ENCODE assay signal across 18 cellular contexts in genomic region chr1:1367238-1367796, GRCh38. TPM values are rescaled to one million over a fixed set of nuclear protein-coding genes. Genes with fewer than 3 reads are reported as not detected.
DNase-seq lines count a peak whose midpoint lies in the region; ATAC-seq, FAIRE-seq and TF ChIP-seq lines count a peak whose summit lies in the region.
"Had no signal": no experiment of that assay in that cellular context is flagged by ENCODE, and none has a peak within 500 bp of the region (broad histone marks: within the 10 kb centered on the region; RNA-seq: fewer than 3 reads in every experiment).

No MANE protein-coding gene starts in this region.

- WGBS in IMR-90 (ENCODE audit: extremely low coverage in 2 of 2, insufficient read length in 1 of 2), 2 experiments, result 90 to 100% methylated on average over 5 to 6 of the region's 7 CpGs
- WGBS in K562 (ENCODE audit: insufficient coverage, low coverage, missing lambda C conversion rate), result 70% methylated on average over 5 of the region's 7 CpGs
- WGBS in mesenchymal stem cell, result 94% methylated on average over 7 of the region's 7 CpGs
- 95% methylated on average over 7 of the region's 7 CpGs for WGBS in esophagus muscularis mucosa

- H4K91ac ChIP-seq in IMR-90 (ENCODE audit: insufficient read depth, low read depth, low read length) (no peak overlapping the region), mesenchymal stem cell (ENCODE audit: low read length) (no peak overlapping the region)

- H3K9me1 ChIP-seq in IMR-90 (ENCODE audit: insufficient read depth, low read length) (0 out of 2 replicates have a peak, but pooled peaks cover 3% of the 10 kb centered on the region), K562 (ENCODE audit: control insufficient read depth, insufficient read depth, low read length) (peaks cover 6% of the 10 kb centered on the region)

- peaks cover 5% of the 10 kb centered on the region; the same call in 1 of the 3 replicates for H3K79me2 ChIP-seq in K562 (ENCODE audit: control insufficient read depth, insufficient read depth, low read length)

- no peaks in the 10 kb centered on the region for H3K9me3 ChIP-seq in IMR-90 (ENCODE audit: control insufficient read depth, insufficient read depth, low read length)
- peaks cover 10% of the 10 kb centered on the region for H3K9me3 ChIP-seq in K562 (replicated peaks; ENCODE audit: control insufficient read depth, insufficient read depth, low read depth, low read length)
- no peaks in the 10 kb centered on the region for H3K9me3 ChIP-seq in mesenchymal stem cell (ENCODE audit: control insufficient read depth, low read length)
- H3K9me3 ChIP-seq in esophagus muscularis mucosa, result no peaks in the 10 kb centered on the region
- no peaks in the 10 kb centered on the region for H3K9me3 ChIP-seq in upper lobe of right lung
- H3K9me3 ChIP-seq in BE2C, result no peaks in the 10 kb centered on the region
- H3K9me3 ChIP-seq: Caco-2 had no signal

- TF ChIP-seq EP300 in K562 (IDR thresholded peaks at IDR 0.05; ENCODE audit: low read length) (no peak), esophagus muscularis mucosa (IDR thresholded peaks at IDR 0.05) (no peak)

- ATAC-seq in IMR-90 (ENCODE audit: low read depth) (no peak), K562 (no peak), HG02885 (IDR thresholded peaks at IDR 0.05; ENCODE audit: poor library complexity, unreplicated experiment) (no peak), upper lobe of right lung (no peak)
- ATAC-seq: HepG2 had no signal

- intact Hi-C loops in IMR-90 (cut with micrococcal nuclease) (no loop called here), K562 (cut with micrococcal nuclease) (no loop called here), esophagus muscularis mucosa (cut with DNase I) (no loop called here), upper lobe of right lung (cut with DNase I) (no loop called here)

- no peak for FAIRE-seq in K562 (lab: Jason Lieb, UNC)
- FAIRE-seq: D721Med, G401.6, H54, HepG2 had no signal

- H3K56ac ChIP-seq in IMR-90 (ENCODE audit: extremely low read depth, insufficient read depth, low read length), result no peak overlapping the region

- no peak overlapping the region for H3K18ac ChIP-seq in IMR-90 (ENCODE audit: low read depth, low read length)
- H3K18ac ChIP-seq in mesenchymal stem cell (ENCODE audit: low read depth in 1 of 2, low read length in 2 of 2), result no peak overlapping the region

- POLR2A ChIA-PET in IMR-90 (lab: Charles Lee; ENCODE audit: unreplicated experiment) (no interaction called here), K562 (lab: Yijun Ruan, JAX) (no interaction called here)

- no peak overlapping the region for H4K8ac ChIP-seq in IMR-90 (ENCODE audit: low read depth in 2 of 2, low read length in 2 of 2)
- H4K8ac ChIP-seq in mesenchymal stem cell (ENCODE audit: low read length), result no peak overlapping the region

- in situ Hi-C loops in IMR-90 (cut with MboI; ENCODE audit: low sequenced_read_pairs) (no loop called here), K562 (cut with MboI) (loop anchor here (10.0 kb wide), 1 partner anchor 547 kb away; the partner anchor contains the start of genes CALML6 and TMEM52)

- no peak overlapping the region for H4K5ac ChIP-seq in IMR-90 (ENCODE audit: low read depth, low read length)

- peaks cover 2% of the 10 kb centered on the region for H3K36me3 ChIP-seq in IMR-90 (ENCODE audit: control insufficient read depth, insufficient read depth, low read length)
- H3K36me3 ChIP-seq in K562 (ENCODE audit: control insufficient read depth, insufficient read depth, low read length), result peaks cover 10% of the 10 kb centered on the region
- peaks cover 0 to 16% of the 10 kb centered on the region in 2 experiments for H3K36me3 ChIP-seq in mesenchymal stem cell (ENCODE audit: control insufficient read depth in 1 of 2, insufficient read depth in 2 of 2, low read depth in 1 of 2, low read length in 2 of 2)
- peaks cover 0 to 4% (median under 1%) of the 10 kb centered on the region in 4 donors for H3K36me3 ChIP-seq in esophagus muscularis mucosa
- H3K36me3 ChIP-seq in upper lobe of right lung, result no peaks in the 10 kb centered on the region
- H3K36me3 ChIP-seq in BE2C, result peaks cover 11% of the 10 kb centered on the region

- BruUV-seq in IMR-90 (replicated peaks; lab: Mats Ljungman, UMichigan) (no TSS peak), K562 (replicated peaks; lab: Mats Ljungman, UMichigan) (no TSS peak)

- H2BK15ac ChIP-seq in IMR-90 (ENCODE audit: low read depth, low read length), result 0 out of 3 replicates have a peak overlapping the region, but pooled peaks have one; percentile 28
- H2BK15ac ChIP-seq in mesenchymal stem cell (ENCODE audit: low read depth, poor library complexity, severe bottlenecking), result no peak overlapping the region

- H3K23ac ChIP-seq in IMR-90 (ENCODE audit: low read depth, low read length) (no peak overlapping the region), mesenchymal stem cell (ENCODE audit: low read length in 2 of 2) (no peak overlapping the region)

- H2AFZ ChIP-seq in IMR-90 (replicated peaks; ENCODE audit: low read length, poor library complexity) (peak overlapping the region; percentile 43), K562 (ENCODE audit: low read depth, low read length) (no peak overlapping the region), mesenchymal stem cell (ENCODE audit: low read depth, low read length) (no peak overlapping the region)
- H2AFZ ChIP-seq: GM23248 had no signal

- dilution Hi-C loops in IMR-90 (cut with HindIII; ENCODE audit: low sequenced_read_pairs, unreplicated experiment), result no loop called here

- H2AK9ac ChIP-seq in IMR-90 (replicated peaks; ENCODE audit: low read depth, low read length, poor library complexity), result no peak overlapping the region

- H3K4me2 ChIP-seq in IMR-90 (ENCODE audit: low read depth, low read length), result no peak overlapping the region
- no peak overlapping the region for H3K4me2 ChIP-seq in K562 (ENCODE audit: insufficient read depth, low read length)
- H3K4me2 ChIP-seq in mesenchymal stem cell (ENCODE audit: low read length, poor library complexity, severe bottlenecking), result no peak overlapping the region

- no peak overlapping the region for H3K14ac ChIP-seq in IMR-90 (replicated peaks; ENCODE audit: low read depth, low read length)
- H3K14ac ChIP-seq in mesenchymal stem cell (ENCODE audit: low read length in 2 of 2), result no peak overlapping the region

- TF ChIP-seq RAD21 in IMR-90 (IDR thresholded peaks at IDR 0.05; ENCODE audit: low read length) (no peak), K562 (CRISPR knock-in tag; conservative IDR thresholded peaks at IDR 0.05 in 1 of 2, IDR thresholded peaks at IDR 0.05 in 1 of 2) (no peak)

- H3K79me1 ChIP-seq in IMR-90 (ENCODE audit: low read depth in 1 of 2, low read length in 2 of 2) (peaks cover 0 to 26% of the 10 kb centered on the region in 2 experiments; a peak in 2 of 4 replicates), mesenchymal stem cell (replicated peaks; ENCODE audit: low read length, poor library complexity, severe bottlenecking) (peaks cover 3% of the 10 kb centered on the region)

- H3K9ac ChIP-seq in IMR-90 (ENCODE audit: low read depth, low read length) (no peak overlapping the region), K562 (ENCODE audit: insufficient read depth in 1 of 2, low read depth in 2 of 2, low read length in 2 of 2) (no peak overlapping the region), mesenchymal stem cell (ENCODE audit: low read length) (no peak overlapping the region)
- H3K9ac ChIP-seq: GM23248 had no signal

- CTCF ChIA-PET in IMR-90 (lab: Yijun Ruan, JAX), result no interaction called here
- CTCF ChIA-PET in K562 (lab: Yijun Ruan, JAX; ENCODE audit: low intra/inter-chr PET ratio), result no interaction called here

- no peak overlapping the region for H3K4ac ChIP-seq in IMR-90 (ENCODE audit: low read depth, low read length)
- no peak overlapping the region for H3K4ac ChIP-seq in mesenchymal stem cell (ENCODE audit: low read depth in 1 of 2, low read length in 2 of 2)

- DNase-seq in IMR-90 (no peak), K562 (ENCODE audit: extremely low read depth in 1 of 4, low spot score in 3 of 4) (no peak), mesenchymal stem cell (peak; percentile 32), esophagus muscularis mucosa (ENCODE audit: extremely low spot score) (no peak), upper lobe of right lung (no peak), BE2C (no peak)
- DNase-seq: Caco-2; CD4-positive, alpha-beta T cell; GM23248; HCEC 1CT; HFFc6 had no signal

- peak overlapping the region; percentile 45 for H2BK5ac ChIP-seq in IMR-90 (ENCODE audit: low read depth, low read length, poor library complexity, severe bottlenecking)
- H2BK5ac ChIP-seq in mesenchymal stem cell (ENCODE audit: low read depth, low read length, poor library complexity, severe bottlenecking), result no peak overlapping the region

- H4K20me1 ChIP-seq in IMR-90 (ENCODE audit: insufficient read depth, low read length) (0 out of 2 replicates have a peak, but pooled peaks cover 8% of the 10 kb centered on the region), K562 (replicated peaks; ENCODE audit: control insufficient read depth, insufficient read depth, low read length) (peaks cover 7% of the 10 kb centered on the region; the same call in 1 of the 2 replicates)

- H2BK12ac ChIP-seq in mesenchymal stem cell (ENCODE audit: low read length in 2 of 2), result no peak overlapping the region

- H2BK20ac ChIP-seq in IMR-90 (ENCODE audit: low read depth, low read length), result no peak overlapping the region

- no peaks in the 10 kb centered on the region for H3K27me3 ChIP-seq in IMR-90 (ENCODE audit: control insufficient read depth, insufficient read depth, low read length)
- H3K27me3 ChIP-seq in K562 (ENCODE audit: control insufficient read depth in 2 of 2, insufficient read depth in 2 of 2, low read length in 2 of 2), result no peaks in the 10 kb centered on the region
- H3K27me3 ChIP-seq in mesenchymal stem cell (ENCODE audit: control insufficient read depth in 1 of 2, insufficient read depth in 1 of 2, low read length in 2 of 2), result no peaks in the 10 kb centered on the region
- no peaks in the 10 kb centered on the region for H3K27me3 ChIP-seq in esophagus muscularis mucosa
- no peaks in the 10 kb centered on the region for H3K27me3 ChIP-seq in upper lobe of right lung
- no peaks in the 10 kb centered on the region for H3K27me3 ChIP-seq in BE2C

- no peak overlapping the region for H3K27ac ChIP-seq in IMR-90 (ENCODE audit: insufficient read depth, low read length)
- H3K27ac ChIP-seq in K562 (ENCODE audit: extremely low read depth, low read depth, low read length), result no peak overlapping the region
- no peak overlapping the region for H3K27ac ChIP-seq in mesenchymal stem cell (ENCODE audit: low read length, poor library complexity, severe bottlenecking)
- H3K27ac ChIP-seq in esophagus muscularis mucosa (replicated peaks in 1 of 4), result no peak overlapping the region
- no peak overlapping the region for H3K27ac ChIP-seq in upper lobe of right lung
- H3K27ac ChIP-seq: C4-2B, GM23248 had no signal

- H3K4me3 ChIP-seq in IMR-90 (ENCODE audit: insufficient read depth, low read depth, low read length) (no peak overlapping the region), K562 (no peak overlapping the region), mesenchymal stem cell (ENCODE audit: insufficient read depth in 1 of 2, low read depth in 1 of 2, low read length in 2 of 2) (no peak overlapping the region), esophagus muscularis mucosa (no peak overlapping the region), upper lobe of right lung (no peak overlapping the region), BE2C (ENCODE audit: low read depth, low read length) (no peak overlapping the region)
- H3K4me3 ChIP-seq: GM23248 had no signal

- H2AK5ac ChIP-seq in IMR-90 (ENCODE audit: low read depth, low read length) (peak overlapping the region; percentile 63; the same call in 1 of the 2 replicates), mesenchymal stem cell (ENCODE audit: low read length, severe bottlenecking) (no peak overlapping the region)

- H3K4me1 ChIP-seq in IMR-90 (ENCODE audit: control insufficient read depth, insufficient read depth, low read length) (peaks cover 7% of the 10 kb centered on the region), K562 (replicated peaks in 1 of 2; ENCODE audit: control insufficient read depth in 2 of 2, insufficient read depth in 2 of 2, low read length in 2 of 2) (peaks cover 10 to 19% of the 10 kb centered on the region in 2 experiments), mesenchymal stem cell (ENCODE audit: control insufficient read depth, insufficient read depth, low read depth, low read length) (peaks cover 14% of the 10 kb centered on the region), esophagus muscularis mucosa (peaks cover 9 to 14% (median 14%) of the 10 kb centered on the region in 4 donors), upper lobe of right lung (peaks cover 9% of the 10 kb centered on the region), BE2C (peaks cover 3% of the 10 kb centered on the region; the same call in 1 of the 2 replicates)
- H3K4me1 ChIP-seq: Caco-2 had no signal

- H2BK120ac ChIP-seq in IMR-90 (ENCODE audit: low read depth, low read length), result no peak overlapping the region
- no peak overlapping the region for H2BK120ac ChIP-seq in mesenchymal stem cell (ENCODE audit: low read depth, low read length)

- TF ChIP-seq CTCF in IMR-90 (conservative IDR thresholded peaks at IDR 0.05; ENCODE audit: low read depth, low read length) (no peak), K562 (IDR thresholded peaks at IDR 0.05 in 2 of 3, conservative IDR thresholded peaks at IDR 0.05 in 1 of 3; ENCODE audit: insufficient read depth in 2 of 3, low read depth in 1 of 3, low read length in 3 of 3) (no peak), esophagus muscularis mucosa (IDR thresholded peaks at IDR 0.05) (no peak), upper lobe of right lung (IDR thresholded peaks at IDR 0.05) (no peak), BE2C (IDR thresholded peaks at IDR 0.05; ENCODE audit: low read depth, low read length) (no peak)

- no peak for TF ChIP-seq POLR2A in IMR-90 (IDR thresholded peaks at IDR 0.05; ENCODE audit: low read depth, low read length)
- no peak for TF ChIP-seq POLR2A in K562 (conservative IDR thresholded peaks at IDR 0.05)
- TF ChIP-seq POLR2A in esophagus muscularis mucosa (IDR thresholded peaks at IDR 0.05; ENCODE audit: low read depth), result no peak

RNA-seq across cellular contexts. Expression of gene AURKAIP1, which starts 7.7 kb away (rescaled TPM):
- total RNA-seq in IMR-90 (2012; rRNA removed), result 45.7 and 63.0 TPM in 2 replicates
- 107 and 129 TPM in 2 replicates for polyA plus RNA-seq in IMR-90 (2012; rRNA removed)
- 140 and 151 TPM in 2 replicates for polyA plus RNA-seq in IMR-90 (2012; cell fraction: cytosol; rRNA removed)
- polyA plus RNA-seq in IMR-90 (2012; cell fraction: nucleus; rRNA removed; ENCODE audit: low replicate concordance), result 73.9 and 142 TPM in 2 replicates
- 23.0 and 76.1 TPM in 2 replicates for total RNA-seq in K562 (2011; cell fraction: chromatin; rRNA removed; ENCODE audit: low replicate concordance)
- 97.2 and 110 TPM in 2 replicates for total RNA-seq in K562 (2011; cell fraction: nucleolus; rRNA removed)
- 49.6 and 53.2 TPM in 2 replicates for total RNA-seq in K562 (2011; cell fraction: nucleoplasm; rRNA removed)
- total RNA-seq in K562 (2014; rRNA removed), result 478 and 554 TPM in 2 replicates
- 19.4 and 34.6 TPM in 2 replicates for total RNA-seq in K562 (2014; rRNA removed; fragmentation: Illumina TruSeq; extraction: Trizol)
- total RNA-seq in K562 (2015; rRNA removed; fragmentation: Illumina TruSeq; extraction: Trizol), result 113 and 115 TPM in 2 replicates
- total RNA-seq in K562 (2021), result 346 and 388 TPM in 2 replicates
- 92.0 and 96.0 TPM in 2 replicates for polyA plus RNA-seq in K562 (2011; rRNA removed)
- polyA plus RNA-seq in K562 (2011; cell fraction: cytosol; rRNA removed), result 83.3 and 266 TPM in 2 replicates
- polyA plus RNA-seq in K562 (2011; cell fraction: nucleus; rRNA removed), result 80.6 and 118 TPM in 2 replicates
- polyA plus RNA-seq in K562 (2012), result 196 and 204 TPM in 2 replicates
- polyA plus RNA-seq in K562 (2014; fragmentation: Illumina TruSeq; extraction: Trizol), result 66.4 and 151 TPM in 2 replicates
- polyA plus RNA-seq in K562 (2014; fragmentation: Nextera tagmentation; extraction: Ambion mirVana), result 10 to 100 TPM in 1 of 2 experiments, 1 to 10 TPM in 1; 7.8 to 32.9 TPM
- 385 and 391 TPM in 2 replicates for polyA plus RNA-seq in K562 (2014; rRNA removed)
- polyA minus RNA-seq in K562 (2011; rRNA and poly(A)+ RNA removed), result 16.0 and 24.9 TPM in 2 replicates
- polyA minus RNA-seq in K562 (2011; cell fraction: cytosol; rRNA and poly(A)+ RNA removed), result 55.8 and 62.3 TPM in 2 replicates
- polyA minus RNA-seq in K562 (2011; cell fraction: nucleus; rRNA and poly(A)+ RNA removed), result 24.6 and 29.9 TPM in 2 replicates
- 79.5 TPM for polyA plus RNA-seq in mesenchymal stem cell (2013, experiment 1 of 2)
- 83.6 TPM for polyA plus RNA-seq in mesenchymal stem cell (2013, experiment 2 of 2)
- total RNA-seq in esophagus muscularis mucosa, result 100 to 1,000 TPM in 3 of 4 donors, 10 to 100 TPM in 1; 98.4 to 152 (median 117) TPM
- total RNA-seq in upper lobe of right lung, result 92.1 TPM
- 640 TPM for polyA plus RNA-seq in BE2C (2012; ENCODE audit: insufficient read depth, insufficient read length, low read depth)

RNA-seq across cellular contexts. Expression of gene MXRA8, which starts 9.0 kb away (rescaled TPM):
- total RNA-seq in IMR-90 (2012; rRNA removed) (92.5 and 97.8 TPM in 2 replicates), K562 (2014; rRNA removed) (7.3 and 12.4 TPM in 2 replicates), K562 (2014; rRNA removed; fragmentation: Illumina TruSeq; extraction: Trizol) (2.1 and 2.7 TPM in 2 replicates), K562 (2015; rRNA removed; fragmentation: Illumina TruSeq; extraction: Trizol) (4.8 and 5.5 TPM in 2 replicates), K562 (2021) (9.1 and 10.8 TPM in 2 replicates), esophagus muscularis mucosa (100 to 1,000 TPM in 2 of 4 donors, 10 to 100 TPM in 2; 68.5 to 129 (median 87.2) TPM), upper lobe of right lung (66.3 TPM)
- polyA plus RNA-seq in IMR-90 (2012; rRNA removed) (469 and 502 TPM in 2 replicates), K562 (2011; rRNA removed) (2.9 and 9.0 TPM in 2 replicates), K562 (2014; fragmentation: Illumina TruSeq; extraction: Trizol) (6.3 and 9.2 TPM in 2 replicates), K562 (2014; fragmentation: Nextera tagmentation; extraction: Ambion mirVana) (under 1 TPM; 0.66 to 0.83 TPM), K562 (2014; rRNA removed) (11.3 and 13.1 TPM in 2 replicates)
- polyA plus RNA-seq in IMR-90 (2012; cell fraction: cytosol; rRNA removed), result 392 and 634 TPM in 2 replicates
- 1,013 and 2,455 TPM in 2 replicates for polyA plus RNA-seq in IMR-90 (2012; cell fraction: nucleus; rRNA removed; ENCODE audit: low replicate concordance)
- total RNA-seq in K562 (2011; cell fraction: chromatin; rRNA removed; ENCODE audit: low replicate concordance), result 12.2 and 30.9 TPM in 2 replicates
- total RNA-seq in K562 (2011; cell fraction: nucleolus; rRNA removed), result 39.7 and 42.5 TPM in 2 replicates
- total RNA-seq in K562 (2011; cell fraction: nucleoplasm; rRNA removed), result 29.8 and 30.7 TPM in 2 replicates
- polyA plus RNA-seq in K562 (2011; cell fraction: cytosol; rRNA removed), result 4.0 and 38.2 TPM in 2 replicates
- polyA plus RNA-seq in K562 (2011; cell fraction: nucleus; rRNA removed), result 18.3 and 101 TPM in 2 replicates
- 13.9 and 20.4 TPM in 2 replicates for polyA plus RNA-seq in K562 (2012)
- polyA minus RNA-seq in K562 (2011; rRNA and poly(A)+ RNA removed), result 0.75 and 3.0 TPM in 2 replicates
- polyA minus RNA-seq in K562 (2011; cell fraction: cytosol; rRNA and poly(A)+ RNA removed), result 2.1 and 10.7 TPM in 2 replicates
- polyA minus RNA-seq in K562 (2011; cell fraction: nucleus; rRNA and poly(A)+ RNA removed), result 1.4 and 8.2 TPM in 2 replicates
- polyA plus RNA-seq in mesenchymal stem cell (2013, experiment 1 of 2), result 282 TPM
- 274 TPM for polyA plus RNA-seq in mesenchymal stem cell (2013, experiment 2 of 2)
- polyA plus RNA-seq in BE2C (2012; ENCODE audit: insufficient read depth, insufficient read length, low read depth), result 37.5 TPM
- total RNA-seq: B cell had no signal

RNA-seq across cellular contexts. Expression of gene DVL1, which starts 18.1 kb away (rescaled TPM):
- total RNA-seq in IMR-90 (2012; rRNA removed) (27.2 and 27.5 TPM in 2 replicates), K562 (2014; rRNA removed) (135 and 143 TPM in 2 replicates), K562 (2014; rRNA removed; fragmentation: Illumina TruSeq; extraction: Trizol) (3.5 and 6.3 TPM in 2 replicates), K562 (2015; rRNA removed; fragmentation: Illumina TruSeq; extraction: Trizol) (50.9 and 51.7 TPM in 2 replicates), K562 (2021) (106 and 118 TPM in 2 replicates), esophagus muscularis mucosa (100 to 1,000 TPM in 2 of 4 donors, 10 to 100 TPM in 2; 66.9 to 141 (median 114) TPM), upper lobe of right lung (66.0 TPM)
- polyA plus RNA-seq in IMR-90 (2012; rRNA removed) (35.9 and 47.6 TPM in 2 replicates), K562 (2011; rRNA removed) (24.3 and 42.1 TPM in 2 replicates), K562 (2014; fragmentation: Illumina TruSeq; extraction: Trizol) (13.9 and 43.4 TPM in 2 replicates), K562 (2014; fragmentation: Nextera tagmentation; extraction: Ambion mirVana) (under 1 TPM; 0.62 to 0.63 TPM), K562 (2014; rRNA removed) (119 and 136 TPM in 2 replicates)
- 17.5 and 35.8 TPM in 2 replicates for polyA plus RNA-seq in IMR-90 (2012; cell fraction: cytosol; rRNA removed)
- polyA plus RNA-seq in IMR-90 (2012; cell fraction: nucleus; rRNA removed; ENCODE audit: low replicate concordance), result 176 and 462 TPM in 2 replicates
- total RNA-seq in K562 (2011; cell fraction: chromatin; rRNA removed; ENCODE audit: low replicate concordance), result 53.3 and 207 TPM in 2 replicates
- 213 and 235 TPM in 2 replicates for total RNA-seq in K562 (2011; cell fraction: nucleolus; rRNA removed)
- 85.9 and 103 TPM in 2 replicates for total RNA-seq in K562 (2011; cell fraction: nucleoplasm; rRNA removed)
- 39.8 and 107 TPM in 2 replicates for polyA plus RNA-seq in K562 (2011; cell fraction: cytosol; rRNA removed)
- 353 and 531 TPM in 2 replicates for polyA plus RNA-seq in K562 (2011; cell fraction: nucleus; rRNA removed)
- 65.5 and 75.0 TPM in 2 replicates for polyA plus RNA-seq in K562 (2012)
- 5.6 and 11.7 TPM in 2 replicates for polyA minus RNA-seq in K562 (2011; rRNA and poly(A)+ RNA removed)
- 32.9 and 47.2 TPM in 2 replicates for polyA minus RNA-seq in K562 (2011; cell fraction: cytosol; rRNA and poly(A)+ RNA removed)
- 69.3 and 81.9 TPM in 2 replicates for polyA minus RNA-seq in K562 (2011; cell fraction: nucleus; rRNA and poly(A)+ RNA removed)
- polyA plus RNA-seq in mesenchymal stem cell (2013, experiment 1 of 2), result 26.3 TPM
- polyA plus RNA-seq in mesenchymal stem cell (2013, experiment 2 of 2), result 26.6 TPM
- polyA plus RNA-seq in BE2C (2012; ENCODE audit: insufficient read depth, insufficient read length, low read depth), result 277 TPM

RNA-seq across cellular contexts. Expression of gene CCNL2, which starts 31.8 kb away (rescaled TPM):
- total RNA-seq in IMR-90 (2012; rRNA removed), result 53.9 and 61.1 TPM in 2 replicates
- polyA plus RNA-seq in IMR-90 (2012; rRNA removed), result 209 and 239 TPM in 2 replicates
- polyA plus RNA-seq in IMR-90 (2012; cell fraction: cytosol; rRNA removed), result 37.1 and 43.3 TPM in 2 replicates
- polyA plus RNA-seq in IMR-90 (2012; cell fraction: nucleus; rRNA removed; ENCODE audit: low replicate concordance), result 2,162 and 3,411 TPM in 2 replicates
- total RNA-seq in K562 (2011; cell fraction: chromatin; rRNA removed; ENCODE audit: low replicate concordance), result 996 and 1,265 TPM in 2 replicates
- 508 and 525 TPM in 2 replicates for total RNA-seq in K562 (2011; cell fraction: nucleolus; rRNA removed)
- 788 and 831 TPM in 2 replicates for total RNA-seq in K562 (2011; cell fraction: nucleoplasm; rRNA removed)
- 147 and 176 TPM in 2 replicates for total RNA-seq in K562 (2014; rRNA removed)
- total RNA-seq in K562 (2014; rRNA removed; fragmentation: Illumina TruSeq; extraction: Trizol), result 65.1 and 66.7 TPM in 2 replicates
- 91.0 and 94.5 TPM in 2 replicates for total RNA-seq in K562 (2015; rRNA removed; fragmentation: Illumina TruSeq; extraction: Trizol)
- total RNA-seq in K562 (2021), result 141 and 167 TPM in 2 replicates
- 236 and 265 TPM in 2 replicates for polyA plus RNA-seq in K562 (2011; rRNA removed)
- polyA plus RNA-seq in K562 (2011; cell fraction: cytosol; rRNA removed), result 71.9 and 133 TPM in 2 replicates
- 2,539 and 2,548 TPM in 2 replicates for polyA plus RNA-seq in K562 (2011; cell fraction: nucleus; rRNA removed)
- polyA plus RNA-seq in K562 (2012), result 104 and 250 TPM in 2 replicates
- 81.0 and 89.7 TPM in 2 replicates for polyA plus RNA-seq in K562 (2014; fragmentation: Illumina TruSeq; extraction: Trizol)
- 1 to 10 TPM; 2.8 to 5.6 TPM for polyA plus RNA-seq in K562 (2014; fragmentation: Nextera tagmentation; extraction: Ambion mirVana)
- 245 and 287 TPM in 2 replicates for polyA plus RNA-seq in K562 (2014; rRNA removed)
- 70.2 and 76.2 TPM in 2 replicates for polyA minus RNA-seq in K562 (2011; rRNA and poly(A)+ RNA removed)
- 31.4 and 45.0 TPM in 2 replicates for polyA minus RNA-seq in K562 (2011; cell fraction: cytosol; rRNA and poly(A)+ RNA removed)
- polyA minus RNA-seq in K562 (2011; cell fraction: nucleus; rRNA and poly(A)+ RNA removed), result 260 and 342 TPM in 2 replicates
- 107 TPM for polyA plus RNA-seq in mesenchymal stem cell (2013, experiment 1 of 2)
- polyA plus RNA-seq in mesenchymal stem cell (2013, experiment 2 of 2), result 105 TPM
- 100 to 1,000 TPM in 2 of 4 donors, 10 to 100 TPM in 2; 73.4 to 136 (median 108) TPM for total RNA-seq in esophagus muscularis mucosa
- 165 TPM for total RNA-seq in upper lobe of right lung
- 491 TPM for polyA plus RNA-seq in BE2C (2012; ENCODE audit: insufficient read depth, insufficient read length, low read depth)

RNA-seq across cellular contexts. Expression of gene TAS1R3, which starts 36.2 kb away (rescaled TPM):
- total RNA-seq in IMR-90 (2012; rRNA removed) (under 0.01 TPM in 1 of 2 replicates, not detected in the other), K562 (2014; rRNA removed) (0.12 TPM in 1 of 2 replicates, not detected in the other), K562 (2014; rRNA removed; fragmentation: Illumina TruSeq; extraction: Trizol) (not detected in 2 replicates), K562 (2015; rRNA removed; fragmentation: Illumina TruSeq; extraction: Trizol) (0.04 TPM in 1 of 2 replicates, not detected in the other), K562 (2021) (0.07 and 0.09 TPM in 2 replicates), esophagus muscularis mucosa (under 1 TPM in 2 of 4 donors, not detected in 2; 0.17 to 0.32 TPM), upper lobe of right lung (0.32 TPM)
- polyA plus RNA-seq in IMR-90 (2012; rRNA removed) (0.05 and 0.06 TPM in 2 replicates), K562 (2011; rRNA removed) (0.05 TPM in 1 of 2 replicates, not detected in the other), K562 (2014; fragmentation: Illumina TruSeq; extraction: Trizol) (not detected in 2 replicates), K562 (2014; fragmentation: Nextera tagmentation; extraction: Ambion mirVana) (not detected), K562 (2014; rRNA removed) (0.03 and 0.13 TPM in 2 replicates)
- polyA plus RNA-seq in IMR-90 (2012; cell fraction: cytosol; rRNA removed), result 0.04 TPM in 1 of 2 replicates, not detected in the other
- polyA plus RNA-seq in IMR-90 (2012; cell fraction: nucleus; rRNA removed; ENCODE audit: low replicate concordance), result 0.56 and 1.9 TPM in 2 replicates
- 0.19 and 0.58 TPM in 2 replicates for total RNA-seq in K562 (2011; cell fraction: chromatin; rRNA removed; ENCODE audit: low replicate concordance)
- total RNA-seq in K562 (2011; cell fraction: nucleolus; rRNA removed), result 0.53 and 0.67 TPM in 2 replicates
- 0.15 and 0.23 TPM in 2 replicates for total RNA-seq in K562 (2011; cell fraction: nucleoplasm; rRNA removed)
- polyA plus RNA-seq in K562 (2011; cell fraction: cytosol; rRNA removed), result 0.03 and 0.06 TPM in 2 replicates
- 0.25 and 0.31 TPM in 2 replicates for polyA plus RNA-seq in K562 (2011; cell fraction: nucleus; rRNA removed)
- polyA plus RNA-seq in K562 (2012), result 0.26 and 0.37 TPM in 2 replicates
- not detected in 2 replicates for polyA minus RNA-seq in K562 (2011; rRNA and poly(A)+ RNA removed)
- not detected in 2 replicates for polyA minus RNA-seq in K562 (2011; cell fraction: cytosol; rRNA and poly(A)+ RNA removed)
- polyA minus RNA-seq in K562 (2011; cell fraction: nucleus; rRNA and poly(A)+ RNA removed), result 0.13 and 0.22 TPM in 2 replicates
- 0.04 TPM for polyA plus RNA-seq in mesenchymal stem cell (2013, experiment 1 of 2)
- 0.04 TPM for polyA plus RNA-seq in mesenchymal stem cell (2013, experiment 2 of 2)
- 8.0 TPM for polyA plus RNA-seq in BE2C (2012; ENCODE audit: insufficient read depth, insufficient read length, low read depth)
- polyA plus RNA-seq: GM23248 had no signal
